In the genomic region with DNA sequence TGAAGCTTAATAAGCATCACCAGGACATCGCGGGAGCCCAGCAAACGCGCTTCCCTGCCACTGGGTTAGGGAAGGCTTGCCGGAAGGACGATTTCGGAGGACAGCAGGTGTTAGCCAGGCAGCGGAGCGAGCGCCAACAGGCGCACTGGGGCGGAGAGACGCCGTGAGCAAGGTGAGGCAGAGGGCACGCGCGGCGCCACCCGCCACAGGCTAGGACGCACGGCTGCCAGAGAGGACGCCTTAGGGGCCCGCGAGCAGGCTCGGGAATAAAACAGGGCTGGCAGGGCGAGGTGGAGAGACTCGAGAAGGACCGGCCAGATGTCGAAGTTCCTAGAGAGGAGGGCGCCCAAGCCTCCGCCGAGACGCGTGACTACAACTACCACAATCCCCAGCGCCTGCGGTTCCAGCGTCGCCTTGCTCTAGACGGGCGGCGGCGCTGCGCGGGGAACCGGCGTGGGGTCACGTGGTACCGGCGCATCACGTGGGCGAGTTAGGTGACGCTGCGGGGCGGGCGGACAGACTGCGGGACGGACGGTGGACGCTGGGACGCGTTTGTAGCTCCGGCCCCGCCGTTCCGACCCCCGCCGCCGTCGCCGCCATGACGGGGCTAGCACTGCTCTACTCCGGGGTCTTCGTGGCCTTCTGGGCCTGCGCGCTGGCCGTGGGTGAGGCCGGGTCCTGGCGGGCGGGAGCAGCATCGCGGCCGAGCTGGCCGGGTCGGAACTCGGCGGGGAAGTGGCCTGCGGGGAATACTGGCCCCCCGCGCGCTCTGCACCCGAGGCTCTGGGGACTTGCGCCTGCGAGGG, we compare ENCODE assay signal across 8 cellular contexts. TPM values are rescaled to one million over a fixed set of nuclear protein-coding genes. Genes with fewer than 3 reads are reported as not detected.
DNase-seq lines count a peak whose midpoint lies in the region; ATAC-seq and TF ChIP-seq lines count a peak whose summit lies in the region.

A gene (plus strand): TSS at position 518 of the 806 bp plus-strand sequence. CDS start 81 bp downstream, at position 599.

- peak within 1 kb of the TSS; percentile 66 for H3K27ac ChIP-seq in OCI-LY3 (ENCODE audit: low read length)

- peaks cover 20% of the 10 kb centered on the region for H3K36me3 ChIP-seq in OCI-LY3 (replicated peaks; ENCODE audit: low read depth, low read length)

- H3K4me3 ChIP-seq in OCI-LY3 (ENCODE audit: low read length), result peak within 1 kb of the TSS; percentile 87

- H3K4me2 ChIP-seq in OCI-LY3 (ENCODE audit: low read length), result peak within 1 kb of the TSS; percentile 97

- peaks cover 65% of the 10 kb centered on the region for H3K79me2 ChIP-seq in OCI-LY3 (ENCODE audit: low read length)

- no peaks in the 10 kb centered on the region for H3K9me3 ChIP-seq in OCI-LY3 (ENCODE audit: insufficient read depth, low read length)

- H3K27me3 Mint-ChIP-seq in endothelial cell (ENCODE audit: unreplicated experiment), result peaks cover 24% of the 10 kb centered on the region

- H3K4me1 Mint-ChIP-seq in endothelial cell (ENCODE audit: unreplicated experiment), result peaks cover 40% of the 10 kb centered on the region

- peaks cover 4% of the 10 kb centered on the region; the same call in 1 of the 2 replicates for H4K20me1 ChIP-seq in OCI-LY3 (ENCODE audit: insufficient read depth, low read length)

- peak within 1 kb of the TSS; percentile 89 for H3K9ac ChIP-seq in OCI-LY3 (ENCODE audit: low read length)

- peak within 1 kb of the TSS; percentile 82 for H2AFZ ChIP-seq in OCI-LY3 (ENCODE audit: low read depth, low read length)

- H3K9me3 Mint-ChIP-seq in endothelial cell (ENCODE audit: unreplicated experiment), result no peaks in the 10 kb centered on the region

- peaks cover 28% of the 10 kb centered on the region for H3K4me1 ChIP-seq in OCI-LY3 (ENCODE audit: low read length)

- ATAC-seq in GM21526 (IDR thresholded peaks at IDR 0.05; ENCODE audit: low FRiP score, unreplicated experiment), result peak; percentile 58

- peaks cover 22% of the 10 kb centered on the region for H3K36me3 Mint-ChIP-seq in endothelial cell (ENCODE audit: low read depth, unreplicated experiment)

- no peaks in the 10 kb centered on the region for H3K27me3 ChIP-seq in OCI-LY3 (ENCODE audit: low read depth, low read length)

- peak; percentile 99 for DNase-seq in DMS 273 (lab: John Stamatoyannopoulos, UW; ENCODE audit: unreplicated experiment)
- peak; percentile 97 for DNase-seq in HuH-7.5 (ENCODE audit: low spot score)
- DNase-seq in activated CD8-positive, alpha-beta memory T cell treated with anti-CD3 and anti-CD28 coated beads, Interleukin-2, amount 50 U/mL, for 48 hours, result peak; percentile 98
- DNase-seq in endothelial cell (ENCODE audit: low spot score), result peak; percentile 90
- DNase-seq in midbrain (lab: John Stamatoyannopoulos, UW), result peak; percentile 98
- peak; percentile 92 to 93 for DNase-seq in stimulated activated CD8-positive, alpha-beta memory T cell treated with anti-CD3 and anti-CD28 coated beads, Interleukin-15, amount 100 ng/mL, for 48 hours (ENCODE audit: low read depth in 2 of 2)

- H3K27ac Mint-ChIP-seq in endothelial cell (ENCODE audit: unreplicated experiment), result peak within 1 kb of the TSS; percentile 34

- H3K4me3 Mint-ChIP-seq in endothelial cell (ENCODE audit: unreplicated experiment), result peak within 1 kb of the TSS; percentile 95

- no peak for TF ChIP-seq CTCF in OCI-LY3 (IDR thresholded peaks at IDR 0.05; ENCODE audit: low read depth, low read length)
- TF ChIP-seq CTCF in endothelial cell (IDR thresholded peaks at IDR 0.05; ENCODE audit: unreplicated experiment), result no peak

RNA-seq across cellular contexts. Expression of the gene that starts here (rescaled TPM):
- total RNA-seq in endothelial cell (ENCODE audit: unreplicated experiment), result 94.5 TPM

Comparison
In these comparisons a context has a peak if more than half of its experiments do, and no peak if none do; other contexts are left out.
1. Peak in every context shown above with its lines: DNase-seq, ATAC-seq, H3K4me3 ChIP-seq and H3K27ac ChIP-seq.